Comparison of ENCODE assay signal across 17 cellular contexts in genomic region chr1:106717561-106717960, GRCh38.
"Had no signal": no experiment of that assay in that cellular context is flagged by ENCODE, and none has a peak within 500 bp of the region (broad histone marks: within the 10 kb centered on the region; RNA-seq: fewer than 3 reads in every experiment).

No MANE protein-coding gene starts in this region.

- H3K27me3 Mint-ChIP-seq: activated naive CD8-positive, alpha-beta T cell treated with anti-CD3 and anti-CD28 coated beads for 36 hours; dendritic cell treated with granulocyte-macrophage colony-stimulating factor and Interleukin-4, amounts not matched to agents 40 ng/mL and 50 ng/mL, for 4 days; memory B cell; natural killer cell treated with Interleukin-12 subunit alpha and Interleukin-12 subunit beta and Interleukin-15 and Interleukin-18, amount 100 ng/mL, for 72 hours; T-helper 17 cell had no signal

- H3K4me3 ChIP-seq: suprapubic skin, upper lobe of left lung had no signal

- H3K27ac ChIP-seq: suprapubic skin, upper lobe of left lung had no signal

- H3K36me3 ChIP-seq: suprapubic skin, upper lobe of left lung had no signal

- H3K9me3 Mint-ChIP-seq: memory B cell had no signal

- H3K27me3 ChIP-seq: suprapubic skin, upper lobe of left lung had no signal

- DNase-seq: activated CD4-positive, alpha-beta T cell treated with anti-CD3 and anti-CD28 coated beads, Interleukin-2, amount 50 U/mL, for 4 hours; activated gamma-delta T cell; activated naive CD8-positive, alpha-beta T cell treated with anti-CD3 and anti-CD28 coated beads for 36 hours; activated T-cell treated with anti-CD3 and anti-CD28 coated beads, Interleukin-2, amount 50 U/mL, for 48 hours; anterior cingulate cortex; cerebellar nuclear complex; immature natural killer cell; left colon; stimulated activated CD4-positive, alpha-beta T cell treated with anti-CD3 and anti-CD28 coated beads, Interleukin-2, amount 100 ng/mL, for 48 hours; stimulated activated naive CD8-positive, alpha-beta T cell treated with anti-CD3 and anti-CD28 coated beads, Interleukin-15, Interleukin-2, amounts not matched to agents 100 U/mL and 50 U/mL, for 24 hours; T-helper 17 cell; upper lobe of left lung had no signal

- H3K27ac Mint-ChIP-seq: activated naive CD8-positive, alpha-beta T cell treated with anti-CD3 and anti-CD28 coated beads for 36 hours; dendritic cell treated with granulocyte-macrophage colony-stimulating factor and Interleukin-4, amounts not matched to agents 40 ng/mL and 50 ng/mL, for 4 days; immature natural killer cell; memory B cell; natural killer cell treated with Interleukin-12 subunit alpha and Interleukin-12 subunit beta and Interleukin-15 and Interleukin-18, amount 100 ng/mL, for 72 hours; T-helper 17 cell had no signal

- H3K4me1 Mint-ChIP-seq: activated naive CD8-positive, alpha-beta T cell treated with anti-CD3 and anti-CD28 coated beads for 36 hours; immature natural killer cell; memory B cell; T-helper 17 cell had no signal

- ATAC-seq: activated CD4-positive, CD25-positive, alpha-beta regulatory T cell treated with anti-CD3 and anti-CD28 coated beads, Interleukin-2, amount 50 U/mL, for 24 hours; left colon; natural killer cell treated with Interleukin-12 subunit alpha and Interleukin-12 subunit beta and Interleukin-15 and Interleukin-18, amount 100 ng/mL, for 72 hours; stimulated activated naive CD8-positive, alpha-beta T cell treated with anti-CD3 and anti-CD28 coated beads, Interleukin-15, Interleukin-2, amounts not matched to agents 100 U/mL and 50 U/mL, for 24 hours; T-helper 17 cell had no signal

- H3K9me3 ChIP-seq: suprapubic skin, upper lobe of left lung had no signal

- H3K4me1 ChIP-seq: suprapubic skin, upper lobe of left lung had no signal

- H3K36me3 Mint-ChIP-seq: activated naive CD8-positive, alpha-beta T cell treated with anti-CD3 and anti-CD28 coated beads for 36 hours; immature natural killer cell; memory B cell; natural killer cell treated with Interleukin-12 subunit alpha and Interleukin-12 subunit beta and Interleukin-15 and Interleukin-18, amount 100 ng/mL, for 72 hours had no signal

- H3K4me3 Mint-ChIP-seq: activated naive CD8-positive, alpha-beta T cell treated with anti-CD3 and anti-CD28 coated beads for 36 hours; dendritic cell treated with granulocyte-macrophage colony-stimulating factor and Interleukin-4, amounts not matched to agents 40 ng/mL and 50 ng/mL, for 4 days; immature natural killer cell; memory B cell; natural killer cell treated with Interleukin-12 subunit alpha and Interleukin-12 subunit beta and Interleukin-15 and Interleukin-18, amount 100 ng/mL, for 72 hours; T-helper 17 cell had no signal
